10 cellular contexts compared by ENCODE assay signal in the genomic region with DNA sequence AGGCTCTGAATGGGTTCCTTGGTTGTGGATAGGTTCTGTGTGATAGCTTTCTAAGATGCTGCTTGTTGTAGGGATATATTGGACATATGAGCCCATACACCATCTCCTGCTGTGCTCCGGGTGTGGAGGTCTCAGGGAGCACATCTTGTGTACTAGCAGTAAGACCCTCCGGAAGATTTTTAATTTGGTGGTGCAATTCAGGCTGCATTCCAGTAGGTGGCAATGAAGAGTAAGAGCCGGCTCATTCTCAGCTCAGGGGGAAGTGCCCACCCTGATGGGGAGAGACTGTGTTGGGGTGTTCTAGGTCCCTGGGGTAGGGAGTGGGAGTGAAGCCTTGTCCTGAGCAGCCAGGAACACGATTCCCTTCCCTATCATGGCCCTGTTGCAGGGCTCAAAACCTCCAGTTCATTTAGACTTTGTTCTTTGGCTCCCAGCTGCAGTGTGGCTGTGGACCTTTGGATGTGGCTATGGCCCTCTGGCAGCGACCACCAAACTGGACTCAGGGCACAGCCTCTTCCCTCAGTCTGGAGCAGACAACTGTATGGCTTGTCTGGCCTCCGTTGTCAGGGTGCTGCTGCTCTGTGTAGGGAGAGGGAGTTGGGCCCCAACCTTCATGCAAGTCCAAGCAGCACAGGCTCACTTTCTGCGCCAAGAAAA.
DNase-seq lines count a peak whose midpoint lies in the region; ATAC-seq, FAIRE-seq and TF ChIP-seq lines count a peak whose summit lies in the region.
"Had no signal": no experiment of that assay in that cellular context is flagged by ENCODE, and none has a peak within 500 bp of the region (broad histone marks: within the 10 kb centered on the region; RNA-seq: fewer than 3 reads in every experiment).

No MANE protein-coding gene starts in this region.

- no peak overlapping the region for H2AK5ac ChIP-seq in mesendoderm (ENCODE audit: low read length)

- H3K4me3 ChIP-seq in astrocyte (ENCODE audit: insufficient read depth, low read depth, low read length) (no peak overlapping the region), mesendoderm (ENCODE audit: low read length) (no peak overlapping the region)

- no peaks in the 10 kb centered on the region for H3K36me3 Mint-ChIP-seq in astrocyte (ENCODE audit: low read depth, unreplicated experiment)
- H3K36me3 Mint-ChIP-seq: naive B cell had no signal

- no peaks in the 10 kb centered on the region for H3K9me3 ChIP-seq in astrocyte (ENCODE audit: insufficient read depth, low read depth, low read length)

- H3K27ac ChIP-seq in astrocyte (ENCODE audit: low read depth, low read length) (no peak overlapping the region), mesendoderm (ENCODE audit: low read depth, low read length) (no peak overlapping the region)

- no peaks in the 10 kb centered on the region for H3K79me1 ChIP-seq in mesendoderm (ENCODE audit: low read length)

- H3K79me2 ChIP-seq in astrocyte (ENCODE audit: insufficient read depth, low read length) (no peaks in the 10 kb centered on the region), mesendoderm (ENCODE audit: control insufficient read depth, insufficient read depth, low read length) (no peaks in the 10 kb centered on the region)

- H2AFZ ChIP-seq in astrocyte (ENCODE audit: low read depth, low read length), result no peak overlapping the region

- H3K9ac ChIP-seq in astrocyte (ENCODE audit: low read length) (no peak overlapping the region), mesendoderm (ENCODE audit: low read length) (no peak overlapping the region)

- H4K8ac ChIP-seq in mesendoderm (ENCODE audit: low read depth, low read length), result no peak overlapping the region

- no peaks in the 10 kb centered on the region for H4K20me1 ChIP-seq in astrocyte (ENCODE audit: insufficient read depth, low read length)

- no peak overlapping the region for H3K23ac ChIP-seq in mesendoderm (ENCODE audit: low read length)

- FAIRE-seq in astrocyte (lab: Jason Lieb, UNC) (no peak), frontal cortex (lab: Jason Lieb, UNC) (no peak)
- FAIRE-seq: TTC549 had no signal

- no peaks in the 10 kb centered on the region for H3K36me3 ChIP-seq in astrocyte (ENCODE audit: insufficient read depth, low read length)
- H3K36me3 ChIP-seq in mesendoderm (ENCODE audit: control insufficient read depth, insufficient read depth, low read length), result no peaks in the 10 kb centered on the region

- no peaks in the 10 kb centered on the region for H3K27me3 Mint-ChIP-seq in astrocyte (ENCODE audit: low read depth, unreplicated experiment)

- no peak overlapping the region for H3K4me3 Mint-ChIP-seq in astrocyte (ENCODE audit: unreplicated experiment)

- H3K27ac Mint-ChIP-seq in astrocyte (ENCODE audit: unreplicated experiment), result no peak overlapping the region

- H3K9me3 Mint-ChIP-seq in astrocyte (ENCODE audit: unreplicated experiment), result no peaks in the 10 kb centered on the region
- H3K9me3 Mint-ChIP-seq: naive B cell had no signal

- TF ChIP-seq CTCF in astrocyte (IDR thresholded peaks at IDR 0.05; ENCODE audit: insufficient read depth, low read depth, low read length), result peak; percentile 58

- no peaks in the 10 kb centered on the region for H3K27me3 ChIP-seq in astrocyte (ENCODE audit: insufficient read depth, low read length)
- no peaks in the 10 kb centered on the region for H3K27me3 ChIP-seq in mesendoderm (ENCODE audit: insufficient read depth, low read length, poor library complexity)

- ATAC-seq in HG03159 (IDR thresholded peaks at IDR 0.05; ENCODE audit: unreplicated experiment), result peak; percentile 76

- no peak overlapping the region for H2BK5ac ChIP-seq in mesendoderm (ENCODE audit: low read length)

- H2BK120ac ChIP-seq in mesendoderm (ENCODE audit: low read depth, low read length), result no peak overlapping the region

- H3K4ac ChIP-seq in mesendoderm (ENCODE audit: low read depth, low read length), result no peak overlapping the region

- WGBS in mesendoderm (ENCODE audit: extremely low coverage, insufficient coverage, low lambda C conversion rate), result no CpG with 5 or more reads among the region's 7 CpGs

- DNase-seq in NCI-H1105 treated with DMSO at 0.1 percent for 48 hours (lab: John Stamatoyannopoulos, UW) (peak; percentile 11), NCI-H1105 (lab: John Stamatoyannopoulos, UW) (no peak), astrocyte (ENCODE audit: low read depth) (no peak), mesendoderm (peak; percentile 55), SW 1271 (lab: John Stamatoyannopoulos, UW) (no peak), frontal cortex (ENCODE audit: low spot score in 2 of 2) (no peak), HPDE6-E6E7 (ENCODE audit: extremely low spot score) (no peak)
- DNase-seq: naive B cell had no signal

- H4K5ac ChIP-seq in mesendoderm (ENCODE audit: low read length), result no peak overlapping the region

- H3K18ac ChIP-seq in mesendoderm (ENCODE audit: low read length), result no peak overlapping the region

- H3K56ac ChIP-seq in mesendoderm (ENCODE audit: low read length), result no peak overlapping the region

- no peaks in the 10 kb centered on the region for H3K4me1 Mint-ChIP-seq in astrocyte (ENCODE audit: low read depth, unreplicated experiment)
- H3K4me1 Mint-ChIP-seq: naive B cell had no signal

- H3K4me1 ChIP-seq in astrocyte (ENCODE audit: insufficient read depth, low read length) (no peaks in the 10 kb centered on the region), mesendoderm (ENCODE audit: control insufficient read depth, low read depth, low read length) (no peaks in the 10 kb centered on the region)

- no peak overlapping the region for H3K4me2 ChIP-seq in astrocyte (ENCODE audit: low read length)
- no peak overlapping the region for H3K4me2 ChIP-seq in mesendoderm (ENCODE audit: low read length)

- H2BK15ac ChIP-seq in mesendoderm (replicated peaks; ENCODE audit: low read depth), result no peak overlapping the region

Comparison
In these comparisons a context has a peak if more than half of its experiments do, and no peak if none do; other contexts are left out.
1. DNase-seq: peak in NCI-H1105 treated with DMSO at 0.1 percent for 48 hours (single experiment) and mesendoderm (single experiment); none in NCI-H1105 (single experiment), astrocyte (single experiment), SW 1271 (0 of 2), frontal cortex (0 of 2) and HPDE6-E6E7 (single experiment).